Comparison of ENCODE assay signal across 13 cellular contexts in genomic region chr22:42655693-42656092, GRCh38. TPM values are rescaled to one million over a fixed set of nuclear protein-coding genes. Genes with fewer than 3 reads are reported as not detected.
DNase-seq lines count a peak whose midpoint lies in the region; ATAC-seq and TF ChIP-seq lines count a peak whose summit lies in the region.
"Had no signal": no experiment of that assay in that cellular context is flagged by ENCODE, and none has a peak within 500 bp of the region (broad histone marks: within the 10 kb centered on the region; RNA-seq: fewer than 3 reads in every experiment).

No MANE protein-coding gene starts in this region.

- intact Hi-C loops in left colon (cut with DNase I, micrococcal nuclease): no loop called here
- intact Hi-C loops in body of pancreas (cut with DNase I): loop anchor here (10.0 kb wide), 1 partner anchor 109 kb away; no protein-coding TSS in a partner anchor

- peaks cover 4% of the 10 kb centered on the region for H3K4me1 ChIP-seq in body of pancreas

- H3K27me3 ChIP-seq in GM06990 (replicated peaks; ENCODE audit: control insufficient read depth, insufficient read depth, low read length): no peaks in the 10 kb centered on the region
- no peaks in the 10 kb centered on the region for H3K27me3 ChIP-seq in body of pancreas

- TF ChIP-seq CTCF in GM06990 (IDR thresholded peaks at IDR 0.05; ENCODE audit: insufficient read depth, low read length, poor library complexity, severe bottlenecking) (no peak), body of pancreas (IDR thresholded peaks at IDR 0.05) (no peak)

- no peak for TF ChIP-seq POLR2A in body of pancreas (IDR thresholded peaks at IDR 0.05)

- H3K27ac ChIP-seq in body of pancreas: no peak overlapping the region
- H3K27ac ChIP-seq: KMS-11, thoracic aorta had no signal

- 60 to 70% methylated on average over 7 to 9 of the region's 9 CpGs for WGBS in body of pancreas, 2 donors

- no peaks in the 10 kb centered on the region for H3K9me3 ChIP-seq in body of pancreas
- H3K9me3 ChIP-seq: thoracic aorta had no signal

- DNase-seq in GM06990 (ENCODE audit: extremely low read depth, insufficient read length) (peak; percentile 56), NCI-H2196 (lab: John Stamatoyannopoulos, UW; ENCODE audit: unreplicated experiment) (peak; percentile 73), left colon (peak in 1 of 2 donors; percentile 54), body of pancreas (no peak), COLO829 (ENCODE audit: low spot score) (no peak), T1000 (lab: John Stamatoyannopoulos, UW) (no peak)
- no peak for DNase-seq in NK-92 treated with Interleukin-12 subunit alpha and Interleukin-12 subunit beta, amount 100 ng/mL, for 24 hours (lab: John Stamatoyannopoulos, UW)
- DNase-seq: activated naive CD8-positive, alpha-beta T cell treated with anti-CD3 and anti-CD28 coated beads, Interleukin-2, amount 50 U/mL, for 24 hours; stimulated activated CD4-positive, alpha-beta T cell treated with anti-CD3 and anti-CD28 coated beads, Interleukin-4, amount 100 ng/mL, for 1 hour had no signal

- H3K36me3 ChIP-seq in GM06990 (ENCODE audit: control insufficient read depth, insufficient read depth, low read length) (no peaks in the 10 kb centered on the region), body of pancreas (replicated peaks in 1 of 2; ENCODE audit: insufficient read depth in 1 of 2, low read depth in 2 of 2) (no peaks in the 10 kb centered on the region)
- H3K36me3 ChIP-seq: thoracic aorta had no signal

- no peak overlapping the region for H3K4me3 ChIP-seq in GM06990 (replicated peaks; ENCODE audit: low read depth, low read length)
- H3K4me3 ChIP-seq in body of pancreas: no peak overlapping the region
- H3K4me3 ChIP-seq: thoracic aorta had no signal

- peak; percentile 45 for ATAC-seq in HG02610 (IDR thresholded peaks at IDR 0.05; ENCODE audit: unreplicated experiment)
- peak; percentile 44 for ATAC-seq in left colon
- no peak for ATAC-seq in body of pancreas
- ATAC-seq: activated naive CD8-positive, alpha-beta T cell treated with anti-CD3 and anti-CD28 coated beads, Interleukin-2, amount 50 U/mL, for 24 hours; Right ventricle myocardium inferior had no signal

RNA-seq across cellular contexts. Expression of gene CYB5R3, which starts 6.5 kb away (rescaled TPM):
- total RNA-seq in left colon (100 to 1,000 TPM; 157 to 192 TPM), body of pancreas (10 to 100 TPM; 41.8 to 50.8 TPM)

RNA-seq across cellular contexts. Expression of gene ATP5MGL, which starts 15.3 kb away (rescaled TPM):
- total RNA-seq in left colon (under 1 TPM; 0.34 to 0.89 TPM), body of pancreas (not detected)
- total RNA-seq: thoracic aorta had no signal

RNA-seq across cellular contexts. Expression of gene POLDIP3, which starts 41.0 kb away (rescaled TPM):
- total RNA-seq in left colon (10 to 100 TPM; 48.9 to 61.3 TPM), body of pancreas (10 to 100 TPM; 23.1 to 30.6 TPM)

Comparison
In these comparisons a context has a peak if more than half of its experiments do, and no peak if none do; other contexts are left out.
1. DNase-seq: peak in GM06990 (single experiment) and NCI-H2196 (single experiment); none in body of pancreas (0 of 4), COLO829 (single experiment), T1000 (single experiment) and NK-92 treated with Interleukin-12 subunit alpha and Interleukin-12 subunit beta, amount 100 ng/mL, for 24 hours (single experiment).